ENCODE assay signal across 15 cellular contexts in the genomic region with DNA sequence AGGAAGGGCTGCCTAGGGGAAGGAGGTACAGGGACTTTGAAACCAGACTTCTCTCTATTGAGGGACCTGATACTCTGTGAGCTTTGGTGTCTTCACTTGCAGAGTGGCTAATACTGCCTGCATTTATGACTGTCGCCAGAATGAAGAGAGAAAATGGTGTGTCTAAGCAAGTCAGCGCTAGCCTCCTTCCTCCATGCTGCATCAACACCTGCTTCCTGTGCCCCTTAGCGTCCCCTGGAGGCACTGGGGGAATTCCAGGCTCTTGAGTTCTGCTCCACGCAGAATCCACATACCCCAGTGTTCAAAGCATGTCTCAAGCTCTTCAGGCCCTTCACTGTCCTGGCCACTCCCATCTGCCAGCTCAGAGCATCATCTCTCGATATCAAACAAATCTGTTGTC.
DNase-seq lines count a peak whose midpoint lies in the region; ATAC-seq and TF ChIP-seq lines count a peak whose summit lies in the region.
"Had no signal": no experiment of that assay in that cellular context is flagged by ENCODE, and none has a peak within 500 bp of the region (broad histone marks: within the 10 kb centered on the region; RNA-seq: fewer than 3 reads in every experiment).

No MANE protein-coding gene starts in this region.

- H3K27ac ChIP-seq in smooth muscle cell (ENCODE audit: low read depth) = no peak overlapping the region

- no peaks in the 10 kb centered on the region for H3K36me3 Mint-ChIP-seq in naive B cell

- H3K9me3 ChIP-seq in smooth muscle cell (replicated peaks; ENCODE audit: low read depth) = no peaks in the 10 kb centered on the region
- H3K9me3 ChIP-seq: gastroesophageal sphincter had no signal

- WGBS in smooth muscle cell (ENCODE audit: low lambda C conversion rate) = 88% methylated on average over 5 of the region's 5 CpGs

- H3K9ac ChIP-seq in smooth muscle cell (ENCODE audit: low read depth) = no peak overlapping the region

- no peaks in the 10 kb centered on the region for H3K79me2 ChIP-seq in smooth muscle cell (ENCODE audit: low read depth)

- ATAC-seq in HG02759 (IDR thresholded peaks at IDR 0.05; ENCODE audit: unreplicated experiment) (peak; percentile 58), naive B cell (ENCODE audit: low read depth in 2 of 2) (peak; percentile 86 to 90), GM21360 (IDR thresholded peaks at IDR 0.05; ENCODE audit: unreplicated experiment) (no peak), GM21786 (IDR thresholded peaks at IDR 0.05; ENCODE audit: unreplicated experiment) (no peak)
- ATAC-seq: gastroesophageal sphincter had no signal

- TF ChIP-seq CTCF in GM10266 (IDR thresholded peaks at IDR 0.05; ENCODE audit: control insufficient read depth, insufficient read depth, low read depth, missing control alignments) (peak; percentile 28), smooth muscle cell (IDR thresholded peaks at IDR 0.05; ENCODE audit: borderline replicate concordance, insufficient read depth, poor library complexity, severe bottlenecking) (no peak)

- peaks cover 24 to 34% (median 24%) of the 10 kb centered on the region in 3 donors for H3K4me1 Mint-ChIP-seq in naive B cell
- H3K4me1 Mint-ChIP-seq: activated naive CD8-positive, alpha-beta T cell treated with anti-CD3 and anti-CD28 coated beads, Interleukin-2, amount 50 U/mL, for 24 hours had no signal

- DNase-seq in GM10266 (ENCODE audit: extremely low spot score) (peak; percentile 24), UCSD-AML1 (lab: John Stamatoyannopoulos, UW; ENCODE audit: unreplicated experiment) (peak; percentile 18), naive B cell (peak; percentile 34), smooth muscle cell (lab: John Stamatoyannopoulos, UW; ENCODE audit: unreplicated experiment) (no peak), DMS 273 (lab: John Stamatoyannopoulos, UW; ENCODE audit: unreplicated experiment) (no peak)
- DNase-seq: activated naive CD8-positive, alpha-beta T cell treated with anti-CD3 and anti-CD28 coated beads, Interleukin-2, amount 50 U/mL, for 24 hours; dorsolateral prefrontal cortex; left ventricle myocardium superior; NCI-H1436 treated with DMSO at 0.1 percent for 48 hours; stimulated activated CD4-positive, alpha-beta T cell treated with anti-CD3 and anti-CD28 coated beads, Interleukin-1b, Interleukin-23, amount 100 ng/mL, for 48 hours had no signal

- H3K4me3 Mint-ChIP-seq in naive B cell = peak overlapping the region in 5 of 8 donors; percentile 22 to 73 (median 54)
- H3K4me3 Mint-ChIP-seq: activated naive CD8-positive, alpha-beta T cell treated with anti-CD3 and anti-CD28 coated beads, Interleukin-2, amount 50 U/mL, for 24 hours; stimulated activated naive CD8-positive, alpha-beta T cell treated with anti-CD3 and anti-CD28 coated beads, Interleukin-15, Interleukin-2, amounts not matched to agents 100 ng/mL and 50 ng/mL, for 24 hours had no signal

- no peak overlapping the region for H2AFZ ChIP-seq in smooth muscle cell (ENCODE audit: low read depth)

- no peaks in the 10 kb centered on the region for H4K20me1 ChIP-seq in smooth muscle cell (ENCODE audit: low read depth)

- H3K4me2 ChIP-seq in smooth muscle cell = no peak overlapping the region

- peak overlapping the region in 2 of 6 donors; percentile 7 to 27 for H3K27ac Mint-ChIP-seq in naive B cell
- H3K27ac Mint-ChIP-seq: activated naive CD8-positive, alpha-beta T cell treated with anti-CD3 and anti-CD28 coated beads, Interleukin-2, amount 50 U/mL, for 24 hours; stimulated activated naive CD8-positive, alpha-beta T cell treated with anti-CD3 and anti-CD28 coated beads, Interleukin-15, Interleukin-2, amounts not matched to agents 100 ng/mL and 50 ng/mL, for 24 hours had no signal

- no peaks in the 10 kb centered on the region for H3K4me1 ChIP-seq in smooth muscle cell (ENCODE audit: low read depth)

- H3K27me3 ChIP-seq in smooth muscle cell (ENCODE audit: low read depth) = no peaks in the 10 kb centered on the region
- H3K27me3 ChIP-seq: dorsolateral prefrontal cortex, gastroesophageal sphincter had no signal

- H3K36me3 ChIP-seq in smooth muscle cell (ENCODE audit: low read depth) = no peaks in the 10 kb centered on the region
- H3K36me3 ChIP-seq: gastroesophageal sphincter had no signal

- H3F3A ChIP-seq in smooth muscle cell (ENCODE audit: low read depth) = no peaks in the 10 kb centered on the region

- H3K9me3 Mint-ChIP-seq in naive B cell = no peaks in the 10 kb centered on the region
- H3K9me3 Mint-ChIP-seq: activated naive CD8-positive, alpha-beta T cell treated with anti-CD3 and anti-CD28 coated beads, Interleukin-2, amount 50 U/mL, for 24 hours; stimulated activated naive CD8-positive, alpha-beta T cell treated with anti-CD3 and anti-CD28 coated beads, Interleukin-15, Interleukin-2, amounts not matched to agents 100 ng/mL and 50 ng/mL, for 24 hours had no signal

- no peak overlapping the region for H3K4me3 ChIP-seq in smooth muscle cell

- H3K27me3 Mint-ChIP-seq in naive B cell = no peaks in the 10 kb centered on the region
- H3K27me3 Mint-ChIP-seq: activated naive CD8-positive, alpha-beta T cell treated with anti-CD3 and anti-CD28 coated beads, Interleukin-2, amount 50 U/mL, for 24 hours; stimulated activated naive CD8-positive, alpha-beta T cell treated with anti-CD3 and anti-CD28 coated beads, Interleukin-15, Interleukin-2, amounts not matched to agents 100 ng/mL and 50 ng/mL, for 24 hours had no signal

Comparison
In these comparisons a context has a peak if more than half of its experiments do, and no peak if none do; other contexts are left out.
1. DNase-seq: peak in GM10266 (single experiment), UCSD-AML1 (single experiment) and naive B cell (single experiment); none in smooth muscle cell (single experiment) and DMS 273 (single experiment).
2. ATAC-seq: peak in HG02759 (single experiment) and naive B cell (2 of 2); none in GM21360 (single experiment) and GM21786 (single experiment).